Comparison of ENCODE assay signal across 3 cellular contexts in genomic region chr2:61161888-61162287, GRCh38.
TF ChIP-seq lines count a peak whose summit lies in the region.

TSS of gene C2orf74 (plus strand) at chr2:61162188. CDS start at chr2:61162515, 327 bp downstream.

TF ChIP-seq in SK-N-SH, 30 proteins besides CTCF, POLR2A, EP300 and RAD21 (continued from another document):
- TF ChIP-seq USF1 (IDR thresholded peaks at IDR 0.05; ENCODE audit: borderline replicate concordance, low read depth): no peak
- TF ChIP-seq EZH2phosphoT487 (IDR thresholded peaks at IDR 0.05; ENCODE audit: borderline replicate concordance, low read depth): no peak
- no peak for TF ChIP-seq FOXJ3 (CRISPR knock-in tag; IDR thresholded peaks at IDR 0.05)
- TF ChIP-seq MXI1 (IDR thresholded peaks at IDR 0.05; ENCODE audit: low read depth, low read length): no peak
- no peak for TF ChIP-seq NFIC (IDR thresholded peaks at IDR 0.05; ENCODE audit: borderline replicate concordance)
- TF ChIP-seq TAF1 (IDR thresholded peaks at IDR 0.05; ENCODE audit: borderline replicate concordance, low read depth, low read length): no peak
- no peak for TF ChIP-seq PBX3 (IDR thresholded peaks at IDR 0.05)
- no peak for TF ChIP-seq POLR2AphosphoS5 (IDR thresholded peaks at IDR 0.05; ENCODE audit: low read depth, low read length)

TF ChIP-seq in SK-N-SH treated with all-trans-retinoic acid at 6 μM for 48 hours, 23 proteins besides CTCF, POLR2A, EP300 and RAD21 (continued from another document):
- TF ChIP-seq TSHZ2 (CRISPR knock-in tag; IDR thresholded peaks at IDR 0.05) (no peak), ZFP3 (CRISPR knock-in tag; IDR thresholded peaks at IDR 0.05) (no peak), ZNF565 (CRISPR knock-in tag; conservative IDR thresholded peaks at IDR 0.05; ENCODE audit: low read depth) (no peak), PPARA (CRISPR knock-in tag; IDR thresholded peaks at IDR 0.05; ENCODE audit: borderline replicate concordance) (no peak), CREB5 (CRISPR knock-in tag; IDR thresholded peaks at IDR 0.05; ENCODE audit: low read depth) (no peak), ZNF8 (CRISPR knock-in tag; IDR thresholded peaks at IDR 0.05) (no peak), SNAI2 (CRISPR knock-in tag; IDR thresholded peaks at IDR 0.05) (no peak), OSR1 (CRISPR knock-in tag; IDR thresholded peaks at IDR 0.05) (no peak), ZFP30 (CRISPR knock-in tag; IDR thresholded peaks at IDR 0.05) (no peak)
TF ChIP-seq in SK-N-SH treated with all-trans-retinoic acid at 6 μM for 48 hours: peak in this region for 0.

TF ChIP-seq in HEK293T, 16 proteins besides CTCF, POLR2A, EP300 and RAD21 (continued from another document):
- TF ChIP-seq FOXA1 (IDR thresholded peaks at IDR 0.05): no peak
TF ChIP-seq in HEK293T: peak in this region for 0.
